Comparison of ENCODE assay signal across 17 cellular contexts in the genomic region with DNA sequence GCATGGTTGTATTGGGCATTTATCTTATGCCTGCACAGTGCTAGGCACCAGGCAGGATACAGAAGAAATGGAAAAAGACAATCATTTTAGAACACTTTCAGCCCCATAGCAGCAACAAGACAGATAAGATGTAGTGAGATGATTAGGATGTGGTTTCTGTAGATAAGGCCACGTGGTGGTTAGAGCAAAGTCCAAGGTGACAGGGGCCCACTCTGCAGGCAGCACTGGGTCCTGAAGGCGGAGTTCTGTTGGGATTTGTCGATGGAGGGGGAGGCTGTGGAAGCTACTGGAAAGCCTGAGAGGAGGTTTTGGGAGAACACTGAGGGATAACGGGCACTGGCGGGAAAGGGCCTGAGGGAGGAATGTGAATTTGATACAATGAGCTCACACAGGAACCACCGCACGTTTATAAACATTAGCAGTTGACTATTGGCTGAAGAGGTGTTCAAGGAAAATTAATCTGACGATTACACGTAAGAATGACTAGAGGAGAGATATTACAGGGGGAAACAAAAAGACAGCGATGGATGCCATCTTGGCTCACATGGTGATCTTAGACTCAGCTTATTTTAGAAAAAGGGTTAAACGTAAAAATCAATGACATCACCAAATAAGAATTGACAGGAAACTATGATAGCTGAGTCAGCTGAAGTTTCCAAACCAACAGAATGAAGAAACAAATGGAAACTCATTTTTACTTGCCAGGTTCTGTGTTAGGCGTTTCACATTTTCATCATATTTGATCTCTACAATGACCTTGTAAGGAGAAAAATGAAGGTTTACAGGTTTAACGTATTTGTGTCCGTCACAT.
A peak's percentile ranks its signal among the peaks of the same experiment; 100 is the strongest.
DNase-seq lines count a peak whose midpoint lies in the region; ATAC-seq, FAIRE-seq and TF ChIP-seq lines count a peak whose summit lies in the region.
"Had no signal": no experiment of that assay in that cellular context is flagged by ENCODE, and none has a peak within 500 bp of the region (broad histone marks: within the 10 kb centered on the region; RNA-seq: fewer than 3 reads in every experiment).

No MANE protein-coding gene starts in this region.

- DNase-seq in Daoy (ENCODE audit: low read depth), result peak; percentile 36
- peak; percentile 8 for DNase-seq in HT1080 (ENCODE audit: low read depth)
- DNase-seq in astrocyte (ENCODE audit: low read depth), result peak; percentile 59
- no peak for DNase-seq in nephron progenitor cell
- DNase-seq in DMS53 treated with DMSO at 0.1 percent for 48 hours (lab: John Stamatoyannopoulos, UW; ENCODE audit: unreplicated experiment), result no peak
- DNase-seq in OCI-LY7 (ENCODE audit: low spot score), result no peak
- DNase-seq: C1 segment of cervical spinal cord; CD4-positive, alpha-beta T cell; DND-41; H7 had no signal

- H3K4me1 ChIP-seq in astrocyte (ENCODE audit: insufficient read depth, low read length) (no peaks in the 10 kb centered on the region), OCI-LY7 (ENCODE audit: insufficient read depth, low read length, poor library complexity, severe bottlenecking) (no peaks in the 10 kb centered on the region)

- H3K4me2 ChIP-seq in astrocyte (ENCODE audit: low read length), result no peak overlapping the region
- H3K4me2 ChIP-seq in OCI-LY7 (ENCODE audit: low read length), result no peak overlapping the region

- H3K9me3 ChIP-seq in astrocyte (ENCODE audit: insufficient read depth, low read depth, low read length) (no peaks in the 10 kb centered on the region), OCI-LY7 (ENCODE audit: low read length) (no peaks in the 10 kb centered on the region)

- intact Hi-C loops in OCI-LY7 (cut with micrococcal nuclease; ENCODE audit: unreplicated experiment), result no loop called here

- H3K4me1 Mint-ChIP-seq in astrocyte (ENCODE audit: low read depth, unreplicated experiment) (peaks cover 5% of the 10 kb centered on the region), nephron progenitor cell (no peaks in the 10 kb centered on the region)
- H3K4me1 Mint-ChIP-seq: B cell had no signal

- H3K36me3 ChIP-seq in astrocyte (ENCODE audit: insufficient read depth, low read length), result no peaks in the 10 kb centered on the region
- H3K36me3 ChIP-seq in OCI-LY7 (ENCODE audit: insufficient read depth, low read length), result no peaks in the 10 kb centered on the region

- FAIRE-seq in astrocyte (lab: Jason Lieb, UNC), result peak; percentile 37
- FAIRE-seq: A204.1, D721Med, GM18507, HTR-8/SVneo, K562 had no signal

- no peaks in the 10 kb centered on the region for H3K27me3 ChIP-seq in astrocyte (ENCODE audit: insufficient read depth, low read length)

- H3K27ac Mint-ChIP-seq in astrocyte (ENCODE audit: unreplicated experiment), result peak overlapping the region; percentile 21
- peak overlapping the region; percentile 37 for H3K27ac Mint-ChIP-seq in nephron progenitor cell
- H3K27ac Mint-ChIP-seq: B cell; CD4-positive, alpha-beta T cell had no signal

- no TSS peak for BruUV-seq in OCI-LY7 (replicated peaks; lab: Mats Ljungman, UMichigan)

- no peaks in the 10 kb centered on the region for H3K9me2 ChIP-seq in OCI-LY7 (ENCODE audit: insufficient read depth, low read length)

- POLR2A ChIA-PET in OCI-LY7 (lab: Charles Lee), result no interaction called here

- no peak overlapping the region for H3K27ac ChIP-seq in astrocyte (ENCODE audit: low read depth, low read length)
- no peak overlapping the region for H3K27ac ChIP-seq in OCI-LY7 (ENCODE audit: low read depth, low read length, poor library complexity, severe bottlenecking)

- ATAC-seq in HG02981 (IDR thresholded peaks at IDR 0.05; ENCODE audit: unreplicated experiment), result no peak
- ATAC-seq: K562 had no signal

- H2AFZ ChIP-seq in astrocyte (ENCODE audit: low read depth, low read length) (no peak overlapping the region), OCI-LY7 (ENCODE audit: low read length) (no peak overlapping the region)

- CTCF ChIA-PET in OCI-LY7 (lab: Charles Lee; ENCODE audit: unreplicated experiment), result no interaction called here

- H3K4me3 Mint-ChIP-seq in astrocyte (ENCODE audit: unreplicated experiment) (no peak overlapping the region), nephron progenitor cell (no peak overlapping the region)
- H3K4me3 Mint-ChIP-seq: B cell; CD4-positive, alpha-beta T cell had no signal

- H3K4me3 ChIP-seq in astrocyte (ENCODE audit: insufficient read depth, low read depth, low read length) (no peak overlapping the region), OCI-LY7 (ENCODE audit: low read depth, low read length, poor library complexity, severe bottlenecking) (no peak overlapping the region)
- H3K4me3 ChIP-seq: K562 had no signal

- H3K27me3 Mint-ChIP-seq in astrocyte (ENCODE audit: low read depth, unreplicated experiment), result no peaks in the 10 kb centered on the region
- H3K27me3 Mint-ChIP-seq in nephron progenitor cell (ENCODE audit: low read depth, poor library complexity), result no peaks in the 10 kb centered on the region
- H3K27me3 Mint-ChIP-seq: B cell had no signal

- TF ChIP-seq CTCF in astrocyte (IDR thresholded peaks at IDR 0.05; ENCODE audit: insufficient read depth, low read depth, low read length), result no peak
- no peak for TF ChIP-seq CTCF in nephron progenitor cell (IDR thresholded peaks at IDR 0.05)
- no peak for TF ChIP-seq CTCF in OCI-LY7 (conservative IDR thresholded peaks at IDR 0.05; ENCODE audit: low read length)

- H3K9ac ChIP-seq in astrocyte (ENCODE audit: low read length), result no peak overlapping the region

- H3K9me3 Mint-ChIP-seq in astrocyte (ENCODE audit: unreplicated experiment) (no peaks in the 10 kb centered on the region), nephron progenitor cell (no peaks in the 10 kb centered on the region)
- H3K9me3 Mint-ChIP-seq: CD4-positive, alpha-beta T cell had no signal

- H3K79me2 ChIP-seq in astrocyte (ENCODE audit: insufficient read depth, low read length) (no peaks in the 10 kb centered on the region), OCI-LY7 (ENCODE audit: insufficient read depth, low read depth, low read length) (no peaks in the 10 kb centered on the region)

- H3K36me3 Mint-ChIP-seq in astrocyte (ENCODE audit: low read depth, unreplicated experiment) (no peaks in the 10 kb centered on the region), nephron progenitor cell (ENCODE audit: low read depth) (no peaks in the 10 kb centered on the region)

- H4K20me1 ChIP-seq in astrocyte (ENCODE audit: insufficient read depth, low read length) (no peaks in the 10 kb centered on the region), OCI-LY7 (ENCODE audit: insufficient read depth, low read length) (no peaks in the 10 kb centered on the region)

Comparison
In these comparisons a context has a peak if more than half of its experiments do, and no peak if none do; other contexts are left out.
1. DNase-seq: peak in Daoy (single experiment), HT1080 (single experiment) and astrocyte (single experiment); none in nephron progenitor cell (single experiment), DMS53 treated with DMSO at 0.1 percent for 48 hours (single experiment) and OCI-LY7 (single experiment).